1 cellular context compared by ENCODE assay signal in the genomic region with DNA sequence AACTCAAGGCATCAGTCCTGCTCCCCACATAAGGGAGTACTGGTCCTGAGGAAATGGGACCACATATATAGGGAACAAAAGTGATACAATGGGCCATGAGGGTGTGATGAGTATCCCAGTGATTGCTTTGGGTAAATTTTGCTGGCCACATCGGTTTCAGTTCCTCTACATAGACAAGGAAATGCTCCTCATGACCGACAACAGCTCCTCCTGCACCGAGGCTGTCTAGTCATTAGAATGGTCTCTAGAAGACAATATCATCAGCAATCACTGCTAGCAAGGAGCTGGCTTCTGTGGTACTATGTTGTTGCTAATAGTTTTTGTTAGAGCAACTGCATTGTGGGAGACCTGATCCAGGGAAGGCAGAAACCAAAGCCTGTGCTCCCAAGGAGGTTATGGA.
TF ChIP-seq lines count a peak whose summit lies in the region.

No MANE protein-coding gene starts in this region.

TF ChIP-seq in GM12878, 131 proteins besides CTCF, POLR2A, EP300 and RAD21 (continued from another document):
- TF ChIP-seq, protein P1, sequence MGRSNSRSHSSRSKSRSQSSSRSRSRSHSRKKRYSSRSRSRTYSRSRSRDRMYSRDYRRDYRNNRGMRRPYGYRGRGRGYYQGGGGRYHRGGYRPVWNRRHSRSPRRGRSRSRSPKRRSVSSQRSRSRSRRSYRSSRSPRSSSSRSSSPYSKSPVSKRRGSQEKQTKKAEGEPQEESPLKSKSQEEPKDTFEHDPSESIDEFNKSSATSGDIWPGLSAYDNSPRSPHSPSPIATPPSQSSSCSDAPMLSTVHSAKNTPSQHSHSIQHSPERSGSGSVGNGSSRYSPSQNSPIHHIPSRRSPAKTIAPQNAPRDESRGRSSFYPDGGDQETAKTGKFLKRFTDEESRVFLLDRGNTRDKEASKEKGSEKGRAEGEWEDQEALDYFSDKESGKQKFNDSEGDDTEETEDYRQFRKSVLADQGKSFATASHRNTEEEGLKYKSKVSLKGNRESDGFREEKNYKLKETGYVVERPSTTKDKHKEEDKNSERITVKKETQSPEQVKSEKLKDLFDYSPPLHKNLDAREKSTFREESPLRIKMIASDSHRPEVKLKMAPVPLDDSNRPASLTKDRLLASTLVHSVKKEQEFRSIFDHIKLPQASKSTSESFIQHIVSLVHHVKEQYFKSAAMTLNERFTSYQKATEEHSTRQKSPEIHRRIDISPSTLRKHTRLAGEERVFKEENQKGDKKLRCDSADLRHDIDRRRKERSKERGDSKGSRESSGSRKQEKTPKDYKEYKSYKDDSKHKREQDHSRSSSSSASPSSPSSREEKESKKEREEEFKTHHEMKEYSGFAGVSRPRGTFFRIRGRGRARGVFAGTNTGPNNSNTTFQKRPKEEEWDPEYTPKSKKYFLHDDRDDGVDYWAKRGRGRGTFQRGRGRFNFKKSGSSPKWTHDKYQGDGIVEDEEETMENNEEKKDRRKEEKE (IDR thresholded peaks at IDR 0.05): no peak
- TF ChIP-seq EED (IDR thresholded peaks at IDR 0.05; ENCODE audit: low read depth): peak; percentile 37; the same call in 1 of the 2 replicates
- no peak for TF ChIP-seq MEF2B (IDR thresholded peaks at IDR 0.05; ENCODE audit: partially characterized antibody, poor library complexity, severe bottlenecking)
- TF ChIP-seq, protein P2, sequence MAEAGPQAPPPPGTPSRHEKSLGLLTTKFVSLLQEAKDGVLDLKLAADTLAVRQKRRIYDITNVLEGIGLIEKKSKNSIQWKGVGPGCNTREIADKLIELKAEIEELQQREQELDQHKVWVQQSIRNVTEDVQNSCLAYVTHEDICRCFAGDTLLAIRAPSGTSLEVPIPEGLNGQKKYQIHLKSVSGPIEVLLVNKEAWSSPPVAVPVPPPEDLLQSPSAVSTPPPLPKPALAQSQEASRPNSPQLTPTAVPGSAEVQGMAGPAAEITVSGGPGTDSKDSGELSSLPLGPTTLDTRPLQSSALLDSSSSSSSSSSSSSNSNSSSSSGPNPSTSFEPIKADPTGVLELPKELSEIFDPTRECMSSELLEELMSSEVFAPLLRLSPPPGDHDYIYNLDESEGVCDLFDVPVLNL (IDR thresholded peaks at IDR 0.05; ENCODE audit: low read depth, low read length): no peak
- peak; percentile 16 to 27; a peak in 2 of 4 replicates for TF ChIP-seq IKZF2 (IDR thresholded peaks at IDR 0.05)
- no peak for TF ChIP-seq NFXL1 (IDR thresholded peaks at IDR 0.05; ENCODE audit: borderline replicate concordance)
- no peak for TF ChIP-seq CEBPB (IDR thresholded peaks at IDR 0.05; ENCODE audit: borderline replicate concordance in 1 of 2, low read depth in 2 of 2, low read length in 2 of 2)
- no peak for TF ChIP-seq WRNIP1 (IDR thresholded peaks at IDR 0.05; ENCODE audit: borderline replicate concordance, low read depth, low read length)
- TF ChIP-seq IKZF1 (conservative IDR thresholded peaks at IDR 0.05): no peak
- no peak for TF ChIP-seq POU2F2 (IDR thresholded peaks at IDR 0.05; ENCODE audit: borderline replicate concordance, low read depth, low read length)
- peak; percentile 42; the same call in 1 of the 2 replicates for TF ChIP-seq RUNX3 (IDR thresholded peaks at IDR 0.05; ENCODE audit: low read length)
- TF ChIP-seq ZBED1 (IDR thresholded peaks at IDR 0.05; ENCODE audit: borderline replicate concordance): no peak
- TF ChIP-seq JUNB (IDR thresholded peaks at IDR 0.05): no peak
- TF ChIP-seq TARDBP (IDR thresholded peaks at IDR 0.05; ENCODE audit: borderline replicate concordance): no peak
- no peak for TF ChIP-seq GATAD2B (conservative IDR thresholded peaks at IDR 0.05; ENCODE audit: low read depth)
- TF ChIP-seq, protein P3, sequence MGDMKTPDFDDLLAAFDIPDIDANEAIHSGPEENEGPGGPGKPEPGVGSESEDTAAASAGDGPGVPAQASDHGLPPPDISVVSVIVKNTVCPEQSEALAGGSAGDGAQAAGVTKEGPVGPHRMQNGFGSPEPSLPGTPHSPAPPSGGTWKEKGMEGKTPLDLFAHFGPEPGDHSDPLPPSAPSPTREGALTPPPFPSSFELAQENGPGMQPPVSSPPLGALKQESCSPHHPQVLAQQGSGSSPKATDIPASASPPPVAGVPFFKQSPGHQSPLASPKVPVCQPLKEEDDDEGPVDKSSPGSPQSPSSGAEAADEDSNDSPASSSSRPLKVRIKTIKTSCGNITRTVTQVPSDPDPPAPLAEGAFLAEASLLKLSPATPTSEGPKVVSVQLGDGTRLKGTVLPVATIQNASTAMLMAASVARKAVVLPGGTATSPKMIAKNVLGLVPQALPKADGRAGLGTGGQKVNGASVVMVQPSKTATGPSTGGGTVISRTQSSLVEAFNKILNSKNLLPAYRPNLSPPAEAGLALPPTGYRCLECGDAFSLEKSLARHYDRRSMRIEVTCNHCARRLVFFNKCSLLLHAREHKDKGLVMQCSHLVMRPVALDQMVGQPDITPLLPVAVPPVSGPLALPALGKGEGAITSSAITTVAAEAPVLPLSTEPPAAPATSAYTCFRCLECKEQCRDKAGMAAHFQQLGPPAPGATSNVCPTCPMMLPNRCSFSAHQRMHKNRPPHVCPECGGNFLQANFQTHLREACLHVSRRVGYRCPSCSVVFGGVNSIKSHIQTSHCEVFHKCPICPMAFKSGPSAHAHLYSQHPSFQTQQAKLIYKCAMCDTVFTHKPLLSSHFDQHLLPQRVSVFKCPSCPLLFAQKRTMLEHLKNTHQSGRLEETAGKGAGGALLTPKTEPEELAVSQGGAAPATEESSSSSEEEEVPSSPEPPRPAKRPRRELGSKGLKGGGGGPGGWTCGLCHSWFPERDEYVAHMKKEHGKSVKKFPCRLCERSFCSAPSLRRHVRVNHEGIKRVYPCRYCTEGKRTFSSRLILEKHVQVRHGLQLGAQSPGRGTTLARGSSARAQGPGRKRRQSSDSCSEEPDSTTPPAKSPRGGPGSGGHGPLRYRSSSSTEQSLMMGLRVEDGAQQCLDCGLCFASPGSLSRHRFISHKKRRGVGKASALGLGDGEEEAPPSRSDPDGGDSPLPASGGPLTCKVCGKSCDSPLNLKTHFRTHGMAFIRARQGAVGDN (IDR thresholded peaks at IDR 0.05): no peak
- TF ChIP-seq EGR1 (IDR thresholded peaks at IDR 0.05; ENCODE audit: borderline replicate concordance in 1 of 2, low read depth in 2 of 2, low read length in 2 of 2): no peak
- TF ChIP-seq, protein P4, sequence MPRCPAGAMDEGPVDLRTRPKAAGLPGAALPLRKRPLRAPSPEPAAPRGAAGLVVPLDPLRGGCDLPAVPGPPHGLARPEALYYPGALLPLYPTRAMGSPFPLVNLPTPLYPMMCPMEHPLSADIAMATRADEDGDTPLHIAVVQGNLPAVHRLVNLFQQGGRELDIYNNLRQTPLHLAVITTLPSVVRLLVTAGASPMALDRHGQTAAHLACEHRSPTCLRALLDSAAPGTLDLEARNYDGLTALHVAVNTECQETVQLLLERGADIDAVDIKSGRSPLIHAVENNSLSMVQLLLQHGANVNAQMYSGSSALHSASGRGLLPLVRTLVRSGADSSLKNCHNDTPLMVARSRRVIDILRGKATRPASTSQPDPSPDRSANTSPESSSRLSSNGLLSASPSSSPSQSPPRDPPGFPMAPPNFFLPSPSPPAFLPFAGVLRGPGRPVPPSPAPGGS (IDR thresholded peaks at IDR 0.05; ENCODE audit: borderline replicate concordance, insufficient read depth, low read depth, low read length, poor library complexity, severe bottlenecking): no peak
- TF ChIP-seq HDAC2 (IDR thresholded peaks at IDR 0.05): no peak
- no peak for TF ChIP-seq NFYA (IDR thresholded peaks at IDR 0.05; ENCODE audit: borderline replicate concordance, low read depth, low read length)
- TF ChIP-seq RBBP5 (conservative IDR thresholded peaks at IDR 0.05): no peak
- no peak for TF ChIP-seq ETV6 (conservative IDR thresholded peaks at IDR 0.05 in 1 of 2, IDR thresholded peaks at IDR 0.05 in 1 of 2; ENCODE audit: borderline replicate concordance in 1 of 2, low read depth in 1 of 2)
- no peak for TF ChIP-seq CHD2 (IDR thresholded peaks at IDR 0.05; ENCODE audit: borderline replicate concordance, low read depth, low read length)
- TF ChIP-seq SMAD5 (IDR thresholded peaks at IDR 0.05; ENCODE audit: low read depth): no peak
- no peak for TF ChIP-seq BACH1 (IDR thresholded peaks at IDR 0.05; ENCODE audit: borderline replicate concordance)
- TF ChIP-seq SPI1 (IDR thresholded peaks at IDR 0.05; ENCODE audit: borderline replicate concordance, insufficient read depth, low read depth, low read length): peak; percentile 86
- no peak for TF ChIP-seq RFX5 (IDR thresholded peaks at IDR 0.05; ENCODE audit: low read depth, low read length)
- TF ChIP-seq MTA3 (IDR thresholded peaks at IDR 0.05; ENCODE audit: borderline replicate concordance, low read length): no peak
